14 cellular contexts compared by ENCODE assay signal in genomic region chr2:126788652-126789051, GRCh38.
DNase-seq lines count a peak whose midpoint lies in the region; TF ChIP-seq lines count a peak whose summit lies in the region.
"Had no signal": no experiment of that assay in that cellular context is flagged by ENCODE, and none has a peak within 500 bp of the region (broad histone marks: within the 10 kb centered on the region; RNA-seq: fewer than 3 reads in every experiment).

No MANE protein-coding gene starts in this region.

- H3K4me1 Mint-ChIP-seq in activated CD4-positive, alpha-beta T cell treated with anti-CD3 and anti-CD28 coated beads, Interleukin-2, amount 10 ng/mL, durations not matched to agents 7 days and 5 days: no peaks in the 10 kb centered on the region

- POLR2A ChIA-PET in activated CD4-positive, alpha-beta T cell treated with anti-CD3 and anti-CD28 coated beads, Interleukin-2, amount 10 ng/mL, durations not matched to agents 7 days and 5 days (lab: Charles Lee): no interaction called here

- H3K9me3 Mint-ChIP-seq in activated CD4-positive, alpha-beta T cell treated with anti-CD3 and anti-CD28 coated beads, Interleukin-2, amount 10 ng/mL, durations not matched to agents 7 days and 5 days: no peaks in the 10 kb centered on the region
- H3K9me3 Mint-ChIP-seq: CD8-positive, alpha-beta T cell; H9 had no signal

- no peaks in the 10 kb centered on the region for H3K9me3 ChIP-seq in left ventricle myocardium inferior (replicated peaks)
- H3K9me3 ChIP-seq: BLaER1 had no signal

- DNase-seq in cardiac septum (ENCODE audit: low spot score): peak; percentile 36
- DNase-seq in left ventricle myocardium inferior: no peak
- DNase-seq in coronary artery (ENCODE audit: low spot score): peak; percentile 38
- DNase-seq in mesenteric fat pad (ENCODE audit: low spot score): peak; percentile 53
- DNase-seq in activated CD4-positive, CD25-positive, alpha-beta regulatory T cell (lab: John Stamatoyannopoulos, UW): no peak
- DNase-seq in HCEC 1CT: no peak
- DNase-seq in activated CD4-positive, alpha-beta T cell treated with anti-CD3 and anti-CD28 coated beads, Interleukin-2, amount 10 ng/mL, durations not matched to agents 7 days and 5 days: no peak
- DNase-seq: 8988T, Calu3, DMS79 treated with DMSO at 0.1 percent for 48 hours had no signal

- H3K4me3 Mint-ChIP-seq in activated CD4-positive, alpha-beta T cell treated with anti-CD3 and anti-CD28 coated beads, Interleukin-2, amount 10 ng/mL, durations not matched to agents 7 days and 5 days: no peak overlapping the region
- H3K4me3 Mint-ChIP-seq: CD8-positive, alpha-beta T cell; H9 had no signal

- intact Hi-C loops in cardiac septum (cut with DNase I) (no loop called here), left ventricle myocardium inferior (cut with micrococcal nuclease) (no loop called here)

- H3K27ac Mint-ChIP-seq in activated CD4-positive, alpha-beta T cell treated with anti-CD3 and anti-CD28 coated beads, Interleukin-2, amount 10 ng/mL, durations not matched to agents 7 days and 5 days: no peak overlapping the region
- H3K27ac Mint-ChIP-seq: CD8-positive, alpha-beta T cell; H9 had no signal

- H3K36me3 Mint-ChIP-seq in activated CD4-positive, alpha-beta T cell treated with anti-CD3 and anti-CD28 coated beads, Interleukin-2, amount 10 ng/mL, durations not matched to agents 7 days and 5 days (ENCODE audit: low read depth): no peaks in the 10 kb centered on the region
- H3K36me3 Mint-ChIP-seq: CD8-positive, alpha-beta T cell had no signal

- peaks cover 4% of the 10 kb centered on the region for H3K27me3 Mint-ChIP-seq in activated CD4-positive, alpha-beta T cell treated with anti-CD3 and anti-CD28 coated beads, Interleukin-2, amount 10 ng/mL, durations not matched to agents 7 days and 5 days

- H3K27me3 ChIP-seq in left ventricle myocardium inferior (ENCODE audit: low read depth): peaks cover 56% of the 10 kb centered on the region
- H3K27me3 ChIP-seq: BLaER1 had no signal

- CTCF ChIA-PET in activated CD4-positive, alpha-beta T cell treated with anti-CD3 and anti-CD28 coated beads, Interleukin-2, amount 10 ng/mL, durations not matched to agents 7 days and 5 days (lab: Charles Lee): no interaction called here

- H3K4me1 ChIP-seq in left ventricle myocardium inferior: no peaks in the 10 kb centered on the region

- no peaks in the 10 kb centered on the region for H3K36me3 ChIP-seq in left ventricle myocardium inferior
- H3K36me3 ChIP-seq: BLaER1 had no signal

- H3K4me3 ChIP-seq in left ventricle myocardium inferior (no peak overlapping the region), coronary artery (no peak overlapping the region)
- H3K4me3 ChIP-seq: BLaER1, GM12878 had no signal

- TF ChIP-seq CTCF in left ventricle myocardium inferior (IDR thresholded peaks at IDR 0.05; ENCODE audit: borderline replicate concordance) (no peak), coronary artery (IDR thresholded peaks at IDR 0.05) (no peak)

- H3K27ac ChIP-seq in left ventricle myocardium inferior (replicated peaks) (no peak overlapping the region), coronary artery (no peak overlapping the region)
- H3K27ac ChIP-seq: BLaER1 had no signal

Comparison
In these comparisons a context has a peak if more than half of its experiments do, and no peak if none do; other contexts are left out.
1. DNase-seq: peak in cardiac septum (single experiment), coronary artery (single experiment) and mesenteric fat pad (single experiment); none in left ventricle myocardium inferior (single experiment), activated CD4-positive, CD25-positive, alpha-beta regulatory T cell (0 of 4), HCEC 1CT (single experiment) and activated CD4-positive, alpha-beta T cell treated with anti-CD3 and anti-CD28 coated beads, Interleukin-2, amount 10 ng/mL, durations not matched to agents 7 days and 5 days (single experiment).